In the genomic region with DNA sequence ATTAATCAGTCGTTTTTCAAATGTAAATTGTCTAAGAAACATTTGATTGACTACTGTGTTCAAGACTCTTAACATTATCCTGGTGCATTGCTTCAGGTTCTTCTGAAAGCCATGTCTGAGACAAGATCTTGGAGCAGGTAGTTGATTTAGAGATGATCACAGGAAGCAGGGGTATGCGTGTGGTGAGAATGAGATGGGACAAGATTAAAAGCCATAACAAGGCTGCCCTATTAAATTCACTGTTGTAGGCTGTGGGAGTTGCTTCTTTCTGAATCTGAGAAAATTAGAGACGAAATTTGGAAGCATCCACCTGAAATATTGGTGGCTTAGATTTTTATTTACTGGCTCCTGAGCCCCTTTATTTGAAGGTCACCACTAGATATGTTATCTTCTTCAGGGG, we compare ENCODE assay signal across 37 cellular contexts.
"Had no signal": no experiment of that assay in that cellular context is flagged by ENCODE, and none has a peak within 500 bp of the region (broad histone marks: within the 10 kb centered on the region; RNA-seq: fewer than 3 reads in every experiment).

No MANE protein-coding gene starts in this region.

- H3K27ac Mint-ChIP-seq: activated naive CD4-positive, alpha-beta T cell treated with anti-CD3 and anti-CD28 coated beads for 36 hours; activated naive CD4-positive, alpha-beta T cell treated with anti-CD3 and anti-CD28 coated beads, Interleukin-2, amount 10 ng/mL, durations not matched to agents 7 days and 5 days; activated naive CD4-positive, alpha-beta T cell treated with anti-CD3 and anti-CD28 coated beads, Interleukin-2, amount 50 U/mL, for 24 hours; activated naive CD4-positive, alpha-beta T cell treated with anti-CD3 and anti-CD28 coated beads, Interleukin-2, amount 50 U/mL, for 72 hours; activated naive CD8-positive, alpha-beta T cell; activated naive CD8-positive, alpha-beta T cell treated with anti-CD3 and anti-CD28 coated beads for 36 hours; activated naive CD8-positive, alpha-beta T cell treated with anti-CD3 and anti-CD28 coated beads, Interleukin-2, amount 10 ng/mL, durations not matched to agents 7 days and 5 days; activated naive CD8-positive, alpha-beta T cell treated with anti-CD3 and anti-CD28 coated beads, Interleukin-2, amount 50 U/mL, for 24 hours; activated T-cell treated with anti-CD3 and anti-CD28 coated beads, Interleukin-2, amount 50 U/mL, for 24 hours; activated T-cell treated with anti-CD3 and anti-CD28 coated beads, Interleukin-2, amount 50 U/mL, for 72 hours; activated T-helper 1 cell treated with anti-CD3 and anti-CD28 coated beads, Interleukin-12 subunit alpha, Interleukin-12 subunit beta, Interleukin-2, Interleukin-4 antibody, amounts not matched to agents 30 ng/mL and 10 ng/mL and 1 ng/mL, durations not matched to agents 14 hours and 24 hours and 36 hours; activated T-helper 17 cell treated with anti-CD3 and anti-CD28 coated beads, Interleukin-2, amount 50 U/mL, for 72 hours; activated T-helper 2 cell treated with anti-CD3 and anti-CD28 coated beads, Interferon-gamma antibody, Interleukin-2, Interleukin-4, amounts not matched to agents 10 μg/mL and 5 μg/mL and 100 μg/mL, durations not matched to agents 14 hours and 24 hours and 36 hours; brain had no signal

- H3K4me3 Mint-ChIP-seq: activated naive CD4-positive, alpha-beta T cell treated with anti-CD3 and anti-CD28 coated beads for 36 hours; activated naive CD4-positive, alpha-beta T cell treated with anti-CD3 and anti-CD28 coated beads, Interleukin-2, amount 10 ng/mL, durations not matched to agents 7 days and 5 days; activated naive CD4-positive, alpha-beta T cell treated with anti-CD3 and anti-CD28 coated beads, Interleukin-2, amount 50 U/mL, for 24 hours; activated naive CD8-positive, alpha-beta T cell; activated naive CD8-positive, alpha-beta T cell treated with anti-CD3 and anti-CD28 coated beads for 36 hours; activated naive CD8-positive, alpha-beta T cell treated with anti-CD3 and anti-CD28 coated beads, Interleukin-2, amount 10 ng/mL, durations not matched to agents 7 days and 5 days; activated naive CD8-positive, alpha-beta T cell treated with anti-CD3 and anti-CD28 coated beads, Interleukin-2, amount 50 U/mL, for 24 hours; activated T-cell treated with anti-CD3 and anti-CD28 coated beads, Interleukin-2, amount 50 U/mL, for 24 hours; activated T-cell treated with anti-CD3 and anti-CD28 coated beads, Interleukin-2, amount 50 U/mL, for 4 hours; activated T-cell treated with anti-CD3 and anti-CD28 coated beads, Interleukin-2, amount 50 U/mL, for 72 hours; activated T-helper 1 cell treated with anti-CD3 and anti-CD28 coated beads, Interleukin-12 subunit alpha, Interleukin-12 subunit beta, Interleukin-2, Interleukin-4 antibody, amounts not matched to agents 30 ng/mL and 10 ng/mL and 1 ng/mL, durations not matched to agents 14 hours and 24 hours and 36 hours; activated T-helper 17 cell treated with anti-CD3 and anti-CD28 coated beads, Interleukin-2, amount 50 U/mL, for 72 hours; brain; central memory CD8-positive, alpha-beta T cell had no signal

- ATAC-seq: activated naive CD4-positive, alpha-beta T cell treated with anti-CD3 and anti-CD28 coated beads, Interleukin-2, amount 50 U/mL, for 72 hours; activated naive CD8-positive, alpha-beta T cell treated with anti-CD3 and anti-CD28 coated beads, Interleukin-2, amount 50 U/mL, for 24 hours; activated T-cell treated with anti-CD3 and anti-CD28 coated beads, Interleukin-2, amount 50 U/mL, for 4 hours; activated T-cell treated with anti-CD3 and anti-CD28 coated beads, Interleukin-2, amount 50 U/mL, for 72 hours; activated T-helper 17 cell treated with anti-CD3 and anti-CD28 coated beads, Interleukin-2, amount 50 U/mL, for 72 hours; body of pancreas had no signal

- DNase-seq: activated effector memory CD4-positive, alpha-beta T cell treated with anti-CD3 and anti-CD28 coated beads, Interleukin-2, amount 50 U/mL, for 16 hours; activated effector memory CD4-positive, alpha-beta T cell treated with Interleukin-2 at 50 U/mL for 16 hours; activated gamma-delta T cell; activated gamma-delta T cell treated with Interleukin-2 at 50 U/mL for 16 hours; activated naive CD4-positive, alpha-beta T cell; activated naive CD4-positive, alpha-beta T cell treated with anti-CD3 and anti-CD28 coated beads for 36 hours; activated naive CD4-positive, alpha-beta T cell treated with anti-CD3 and anti-CD28 coated beads, Interleukin-2, amount 10 ng/mL, durations not matched to agents 7 days and 5 days; activated naive CD4-positive, alpha-beta T cell treated with anti-CD3 and anti-CD28 coated beads, Interleukin-2, amount 50 U/mL, for 16 hours; activated naive CD4-positive, alpha-beta T cell treated with Interleukin-2 at 50 U/mL for 16 hours; activated naive CD8-positive, alpha-beta T cell treated with anti-CD3 and anti-CD28 coated beads for 36 hours; activated naive CD8-positive, alpha-beta T cell treated with anti-CD3 and anti-CD28 coated beads, Interleukin-2, amount 10 ng/mL, durations not matched to agents 7 days and 5 days; activated naive CD8-positive, alpha-beta T cell treated with anti-CD3 and anti-CD28 coated beads, Interleukin-2, amount 50 U/mL, for 24 hours; activated T-cell treated with anti-CD3 and anti-CD28 coated beads, Interleukin-2, amount 50 U/mL, for 1 hour; activated T-cell treated with anti-CD3 and anti-CD28 coated beads, Interleukin-2, amount 50 U/mL, for 24 hours; activated T-cell treated with anti-CD3 and anti-CD28 coated beads, Interleukin-2, amount 50 U/mL, for 4 hours; activated T-cell treated with anti-CD3 and anti-CD28 coated beads, Interleukin-2, amount 50 U/mL, for 48 hours; activated T-cell treated with anti-CD3 and anti-CD28 coated beads, Interleukin-2, amount 50 U/mL, for 72 hours; adrenal gland; amniotic stem cell; amygdala; anterior cingulate cortex; aorta; body of pancreas; brain microvascular endothelial cell; central memory CD4-positive, alpha-beta T cell; cerebellar nuclear complex had no signal

- H3K4me1 Mint-ChIP-seq: activated naive CD4-positive, alpha-beta T cell treated with anti-CD3 and anti-CD28 coated beads, Interleukin-2, amount 10 ng/mL, durations not matched to agents 7 days and 5 days; activated naive CD4-positive, alpha-beta T cell treated with anti-CD3 and anti-CD28 coated beads, Interleukin-2, amount 50 U/mL, for 24 hours; activated naive CD8-positive, alpha-beta T cell treated with anti-CD3 and anti-CD28 coated beads for 36 hours; activated naive CD8-positive, alpha-beta T cell treated with anti-CD3 and anti-CD28 coated beads, Interleukin-2, amount 10 ng/mL, durations not matched to agents 7 days and 5 days; activated naive CD8-positive, alpha-beta T cell treated with anti-CD3 and anti-CD28 coated beads, Interleukin-2, amount 50 U/mL, for 24 hours; activated T-helper 17 cell treated with anti-CD3 and anti-CD28 coated beads, Interleukin-2, amount 50 U/mL, for 72 hours; brain; central memory CD8-positive, alpha-beta T cell had no signal

- H3K27me3 ChIP-seq: adrenal gland, ascending aorta, body of pancreas, brain microvascular endothelial cell, breast epithelium, cardiac muscle cell had no signal

- H3K4me3 ChIP-seq: adrenal gland, ascending aorta, body of pancreas, breast epithelium, cardiac muscle cell had no signal

- H3K27ac ChIP-seq: adrenal gland, ascending aorta, body of pancreas, brain microvascular endothelial cell, breast epithelium, cardiac muscle cell had no signal

- H3K36me3 ChIP-seq: adrenal gland, ascending aorta, brain microvascular endothelial cell, breast epithelium, cardiac muscle cell had no signal

- H3K9me3 ChIP-seq: adrenal gland, ascending aorta, body of pancreas, breast epithelium had no signal

- H3K36me3 Mint-ChIP-seq: activated naive CD4-positive, alpha-beta T cell treated with anti-CD3 and anti-CD28 coated beads, Interleukin-2, amount 10 ng/mL, durations not matched to agents 7 days and 5 days; activated naive CD4-positive, alpha-beta T cell treated with anti-CD3 and anti-CD28 coated beads, Interleukin-2, amount 50 U/mL, for 24 hours; activated naive CD4-positive, alpha-beta T cell treated with anti-CD3 and anti-CD28 coated beads, Interleukin-2, amount 50 U/mL, for 72 hours; activated naive CD8-positive, alpha-beta T cell; activated naive CD8-positive, alpha-beta T cell treated with anti-CD3 and anti-CD28 coated beads for 36 hours; activated naive CD8-positive, alpha-beta T cell treated with anti-CD3 and anti-CD28 coated beads, Interleukin-2, amount 10 ng/mL, durations not matched to agents 7 days and 5 days; brain had no signal

- H3K27me3 Mint-ChIP-seq: activated naive CD4-positive, alpha-beta T cell treated with anti-CD3 and anti-CD28 coated beads, Interleukin-2, amount 10 ng/mL, durations not matched to agents 7 days and 5 days; activated naive CD4-positive, alpha-beta T cell treated with anti-CD3 and anti-CD28 coated beads, Interleukin-2, amount 50 U/mL, for 24 hours; activated naive CD8-positive, alpha-beta T cell; activated naive CD8-positive, alpha-beta T cell treated with anti-CD3 and anti-CD28 coated beads for 36 hours; activated naive CD8-positive, alpha-beta T cell treated with anti-CD3 and anti-CD28 coated beads, Interleukin-2, amount 10 ng/mL, durations not matched to agents 7 days and 5 days; activated naive CD8-positive, alpha-beta T cell treated with anti-CD3 and anti-CD28 coated beads, Interleukin-2, amount 50 U/mL, for 24 hours; activated T-cell treated with anti-CD3 and anti-CD28 coated beads, Interleukin-2, amount 50 U/mL, for 24 hours; activated T-helper 17 cell treated with anti-CD3 and anti-CD28 coated beads, Interleukin-2, amount 50 U/mL, for 72 hours; brain; central memory CD8-positive, alpha-beta T cell had no signal

- H3K9me3 Mint-ChIP-seq: brain had no signal

- H3K4me1 ChIP-seq: adrenal gland, ascending aorta, body of pancreas, breast epithelium had no signal
